Comparison of ENCODE assay signal across 1 cellular context in the genomic region with DNA sequence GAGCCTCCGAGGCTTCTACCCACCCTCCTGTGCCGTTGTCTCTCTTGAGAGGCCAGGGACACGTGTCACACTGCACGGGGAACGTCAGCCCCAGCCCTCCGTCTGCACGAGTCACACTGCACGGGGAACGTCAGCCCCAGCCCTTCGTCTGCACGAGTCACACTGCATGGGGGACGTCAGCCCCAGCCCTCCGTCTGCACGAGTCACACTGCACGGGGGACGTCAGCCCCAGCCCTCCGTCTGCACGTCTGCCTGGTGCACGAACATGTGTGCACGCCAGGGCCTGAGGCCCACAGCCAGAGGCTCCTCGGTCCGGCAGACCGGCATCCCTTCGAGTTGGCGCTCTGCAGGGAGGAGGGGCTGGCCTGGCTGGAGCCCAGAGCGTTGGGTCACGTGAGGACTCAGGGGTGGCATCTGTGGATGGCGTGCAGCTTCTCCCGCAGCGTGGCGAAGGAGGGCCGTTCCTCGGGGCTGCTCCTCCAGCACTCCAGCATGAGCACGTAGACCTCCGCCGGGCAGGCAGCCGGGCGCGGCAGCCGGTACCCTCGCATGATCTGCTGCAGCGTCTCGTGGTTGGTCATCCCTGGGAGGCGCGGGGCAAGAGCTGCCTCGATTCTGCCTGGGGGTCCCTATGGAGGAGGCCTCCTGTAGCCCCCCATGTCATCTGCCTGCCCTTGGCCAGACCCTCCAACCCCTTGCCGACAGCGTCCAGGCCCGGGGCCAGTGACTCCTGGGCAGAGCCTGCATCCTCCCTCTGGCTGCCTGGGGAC.
A peak's percentile ranks its signal among the peaks of the same experiment; 100 is the strongest.
TF ChIP-seq lines count a peak whose summit lies in the region.

No MANE protein-coding gene starts in this region.

TF ChIP-seq in HepG2, 621 proteins besides CTCF, POLR2A, EP300 and RAD21 (continued from another document and continues in another):
- no peak for TF ChIP-seq CAMTA2 (CRISPR knock-in tag; IDR thresholded peaks at IDR 0.05; ENCODE audit: borderline replicate concordance)
- TF ChIP-seq TARDBP (CRISPR knock-in tag; IDR thresholded peaks at IDR 0.05) = no peak
- TF ChIP-seq ZNF776 (CRISPR knock-in tag; IDR thresholded peaks at IDR 0.05) = no peak
- TF ChIP-seq EHMT2 (IDR thresholded peaks at IDR 0.05; ENCODE audit: borderline replicate concordance, low read depth, low read length) = no peak
- TF ChIP-seq ZNF264 (CRISPR knock-in tag; IDR thresholded peaks at IDR 0.05) = no peak
- TF ChIP-seq ZNF766 (CRISPR knock-in tag; IDR thresholded peaks at IDR 0.05; ENCODE audit: borderline replicate concordance) = no peak
- TF ChIP-seq SATB2 (CRISPR knock-in tag; IDR thresholded peaks at IDR 0.05) = no peak
- TF ChIP-seq ZNF24 (IDR thresholded peaks at IDR 0.05) = no peak
- TF ChIP-seq ZBTB3 (CRISPR knock-in tag; IDR thresholded peaks at IDR 0.05; ENCODE audit: borderline replicate concordance, low read depth) = no peak
- no peak for TF ChIP-seq TAF15 (IDR thresholded peaks at IDR 0.05; ENCODE audit: low read depth, low read length, poor library complexity, severe bottlenecking)
- no peak for TF ChIP-seq ZNF251 (CRISPR knock-in tag; IDR thresholded peaks at IDR 0.05)
- no peak for TF ChIP-seq ZFP62 (CRISPR knock-in tag; IDR thresholded peaks at IDR 0.05)
- TF ChIP-seq, protein P1, sequence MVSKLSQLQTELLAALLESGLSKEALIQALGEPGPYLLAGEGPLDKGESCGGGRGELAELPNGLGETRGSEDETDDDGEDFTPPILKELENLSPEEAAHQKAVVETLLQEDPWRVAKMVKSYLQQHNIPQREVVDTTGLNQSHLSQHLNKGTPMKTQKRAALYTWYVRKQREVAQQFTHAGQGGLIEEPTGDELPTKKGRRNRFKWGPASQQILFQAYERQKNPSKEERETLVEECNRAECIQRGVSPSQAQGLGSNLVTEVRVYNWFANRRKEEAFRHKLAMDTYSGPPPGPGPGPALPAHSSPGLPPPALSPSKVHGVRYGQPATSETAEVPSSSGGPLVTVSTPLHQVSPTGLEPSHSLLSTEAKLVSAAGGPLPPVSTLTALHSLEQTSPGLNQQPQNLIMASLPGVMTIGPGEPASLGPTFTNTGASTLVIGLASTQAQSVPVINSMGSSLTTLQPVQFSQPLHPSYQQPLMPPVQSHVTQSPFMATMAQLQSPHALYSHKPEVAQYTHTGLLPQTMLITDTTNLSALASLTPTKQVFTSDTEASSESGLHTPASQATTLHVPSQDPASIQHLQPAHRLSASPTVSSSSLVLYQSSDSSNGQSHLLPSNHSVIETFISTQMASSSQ (IDR thresholded peaks at IDR 0.05; ENCODE audit: low read depth) = no peak
- TF ChIP-seq, protein P1 (CRISPR knock-in tag; IDR thresholded peaks at IDR 0.05; ENCODE audit: borderline replicate concordance) = 0 out of 2 replicates have a peak, but pooled peaks have one; percentile 31
- TF ChIP-seq ZNF260 (CRISPR knock-in tag; IDR thresholded peaks at IDR 0.05; ENCODE audit: borderline replicate concordance, low read depth) = no peak
- TF ChIP-seq, protein P2, sequence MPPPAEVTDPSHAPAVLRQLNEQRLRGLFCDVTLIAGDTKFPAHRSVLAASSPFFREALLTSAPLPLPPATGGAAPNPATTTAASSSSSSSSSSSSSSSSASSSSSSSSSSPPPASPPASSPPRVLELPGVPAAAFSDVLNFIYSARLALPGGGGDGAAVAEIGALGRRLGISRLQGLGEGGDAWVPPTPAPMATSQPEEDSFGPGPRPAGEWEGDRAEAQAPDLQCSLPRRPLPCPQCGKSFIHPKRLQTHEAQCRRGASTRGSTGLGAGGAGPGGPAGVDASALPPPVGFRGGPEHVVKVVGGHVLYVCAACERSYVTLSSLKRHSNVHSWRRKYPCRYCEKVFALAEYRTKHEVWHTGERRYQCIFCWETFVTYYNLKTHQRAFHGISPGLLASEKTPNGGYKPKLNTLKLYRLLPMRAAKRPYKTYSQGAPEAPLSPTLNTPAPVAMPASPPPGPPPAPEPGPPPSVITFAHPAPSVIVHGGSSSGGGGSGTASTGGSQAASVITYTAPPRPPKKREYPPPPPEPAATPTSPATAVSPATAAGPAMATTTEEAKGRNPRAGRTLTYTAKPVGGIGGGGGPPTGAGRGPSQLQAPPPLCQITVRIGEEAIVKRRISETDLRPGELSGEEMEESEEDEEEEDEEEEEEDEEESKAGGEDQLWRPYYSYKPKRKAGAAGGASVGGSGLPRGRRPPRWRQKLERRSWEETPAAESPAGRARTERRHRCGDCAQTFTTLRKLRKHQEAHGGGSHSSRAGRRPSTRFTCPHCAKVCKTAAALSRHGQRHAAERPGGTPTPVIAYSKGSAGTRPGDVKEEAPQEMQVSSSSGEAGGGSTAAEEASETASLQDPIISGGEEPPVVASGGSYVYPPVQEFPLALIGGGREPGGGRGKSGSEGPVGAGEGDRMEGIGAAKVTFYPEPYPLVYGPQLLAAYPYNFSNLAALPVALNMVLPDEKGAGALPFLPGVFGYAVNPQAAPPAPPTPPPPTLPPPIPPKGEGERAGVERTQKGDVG (CRISPR knock-in tag; IDR thresholded peaks at IDR 0.05; ENCODE audit: borderline replicate concordance) = no peak
- no peak for TF ChIP-seq ZNF75D (CRISPR knock-in tag; IDR thresholded peaks at IDR 0.05; ENCODE audit: borderline replicate concordance)
- no peak for TF ChIP-seq JUND (CRISPR knock-in tag; IDR thresholded peaks at IDR 0.05)
- no peak for TF ChIP-seq ASH2L (IDR thresholded peaks at IDR 0.05; ENCODE audit: insufficient read length, low read depth, low read length)
- TF ChIP-seq ELF1 (CRISPR knock-in tag; IDR thresholded peaks at IDR 0.05) = no peak
- TF ChIP-seq REPIN1 (CRISPR knock-in tag; IDR thresholded peaks at IDR 0.05; ENCODE audit: borderline replicate concordance, low read depth) = no peak
- TF ChIP-seq, protein P3, sequence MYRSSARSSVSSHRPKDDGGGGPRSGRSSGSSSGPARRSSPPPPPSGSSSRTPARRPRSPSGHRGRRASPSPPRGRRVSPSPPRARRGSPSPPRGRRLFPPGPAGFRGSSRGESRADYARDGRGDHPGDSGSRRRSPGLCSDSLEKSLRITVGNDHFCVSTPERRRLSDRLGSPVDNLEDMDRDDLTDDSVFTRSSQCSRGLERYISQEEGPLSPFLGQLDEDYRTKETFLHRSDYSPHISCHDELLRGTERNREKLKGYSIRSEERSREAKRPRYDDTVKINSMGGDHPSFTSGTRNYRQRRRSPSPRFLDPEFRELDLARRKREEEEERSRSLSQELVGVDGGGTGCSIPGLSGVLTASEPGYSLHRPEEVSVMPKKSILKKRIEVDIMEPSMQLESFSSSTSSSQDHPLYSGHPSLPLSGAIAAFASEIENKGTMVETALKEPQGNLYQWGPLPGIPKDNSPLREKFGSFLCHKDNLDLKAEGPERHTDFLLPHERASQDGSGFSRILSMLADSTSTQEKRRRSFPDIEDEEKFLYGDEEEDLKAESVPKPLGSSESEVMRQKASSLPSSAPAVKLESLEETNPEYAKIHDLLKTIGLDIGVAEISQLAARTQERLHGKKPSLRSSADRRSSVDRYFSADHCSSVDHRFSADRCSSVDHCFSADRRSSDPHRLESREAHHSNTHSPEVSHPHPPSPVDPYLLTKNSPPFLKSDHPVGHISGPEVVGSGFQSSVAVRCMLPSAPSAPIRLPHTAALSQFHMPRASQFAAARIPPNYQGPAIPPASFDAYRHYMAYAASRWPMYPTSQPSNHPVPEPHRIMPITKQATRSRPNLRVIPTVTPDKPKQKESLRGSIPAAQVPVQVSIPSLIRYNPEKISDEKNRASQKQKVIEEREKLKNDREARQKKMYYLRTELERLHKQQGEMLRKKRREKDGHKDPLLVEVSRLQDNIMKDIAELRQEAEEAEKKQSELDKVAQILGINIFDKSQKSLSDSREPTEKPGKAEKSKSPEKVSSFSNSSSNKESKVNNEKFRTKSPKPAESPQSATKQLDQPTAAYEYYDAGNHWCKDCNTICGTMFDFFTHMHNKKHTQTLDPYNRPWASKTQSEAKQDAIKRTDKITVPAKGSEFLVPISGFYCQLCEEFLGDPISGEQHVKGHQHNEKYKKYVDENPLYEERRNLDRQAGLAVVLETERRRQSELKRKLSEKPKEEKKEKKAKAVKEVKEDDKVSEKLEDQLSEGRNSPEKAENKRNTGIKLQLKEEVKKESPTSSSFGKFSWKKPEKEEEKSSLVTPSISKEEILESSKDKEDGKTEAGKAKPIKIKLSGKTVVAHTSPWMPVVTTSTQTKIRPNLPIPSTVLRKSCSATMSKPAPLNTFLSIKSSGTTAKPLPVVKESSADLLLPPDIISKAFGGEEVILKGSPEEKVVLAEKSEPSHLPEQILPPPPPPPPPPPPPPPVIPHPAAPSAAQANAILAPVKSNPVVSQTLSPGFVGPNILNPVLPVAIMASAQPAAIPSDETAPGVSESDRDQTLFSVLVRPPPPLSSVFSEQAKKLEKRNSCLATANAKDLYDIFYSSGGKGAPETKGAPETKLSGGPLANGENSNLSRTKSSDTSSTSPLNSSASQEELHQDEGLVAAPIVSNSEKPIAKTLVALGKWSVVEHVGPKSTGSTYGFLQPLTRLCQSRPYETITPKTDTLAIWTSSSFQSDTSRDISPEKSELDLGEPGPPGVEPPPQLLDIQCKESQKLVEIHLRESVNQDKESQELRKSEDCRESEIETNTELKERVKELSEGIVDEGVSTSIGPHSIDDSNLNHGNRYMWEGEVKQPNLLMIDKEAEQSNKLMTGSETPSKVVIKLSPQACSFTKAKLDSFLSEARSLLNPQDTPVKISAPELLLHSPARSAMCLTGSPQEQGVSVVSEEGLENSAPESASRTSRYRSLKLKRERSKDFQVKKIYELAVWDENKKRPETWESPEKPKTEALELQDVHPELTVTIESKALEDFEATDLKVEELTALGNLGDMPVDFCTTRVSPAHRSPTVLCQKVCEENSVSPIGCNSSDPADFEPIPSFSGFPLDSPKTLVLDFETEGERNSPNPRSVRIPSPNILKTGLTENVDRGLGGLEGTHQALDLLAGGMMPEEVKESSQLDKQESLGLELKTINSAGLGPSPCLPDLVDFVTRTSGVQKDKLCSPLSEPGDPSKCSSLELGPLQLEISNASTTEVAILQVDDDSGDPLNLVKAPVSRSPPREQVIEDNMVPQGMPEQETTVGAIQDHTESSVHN (CRISPR knock-in tag; IDR thresholded peaks at IDR 0.05) = no peak
- TF ChIP-seq, protein P4, sequence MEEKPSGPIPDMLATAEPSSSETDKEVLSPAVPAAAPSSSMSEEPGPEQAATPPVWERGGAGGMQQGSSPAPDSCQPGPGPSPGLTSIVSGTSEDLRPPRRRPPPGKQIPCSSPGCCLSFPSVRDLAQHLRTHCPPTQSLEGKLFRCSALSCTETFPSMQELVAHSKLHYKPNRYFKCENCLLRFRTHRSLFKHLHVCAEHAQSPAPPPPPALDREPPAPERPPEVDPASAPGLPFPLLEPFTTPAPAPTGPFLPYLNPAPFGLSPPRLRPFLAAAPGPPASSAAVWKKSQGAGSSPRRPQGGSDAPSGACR (CRISPR knock-in tag; IDR thresholded peaks at IDR 0.05) = no peak
- no peak for TF ChIP-seq ZNF335 (CRISPR knock-in tag; IDR thresholded peaks at IDR 0.05)
- no peak; the same call in 1 of the 2 replicates for TF ChIP-seq ZNF160 (CRISPR knock-in tag; IDR thresholded peaks at IDR 0.05)
- TF ChIP-seq BHLHE40 (IDR thresholded peaks at IDR 0.05; ENCODE audit: low read length) = peak; percentile 76
- TF ChIP-seq SMC3 (IDR thresholded peaks at IDR 0.05; ENCODE audit: low read length) = no peak
- TF ChIP-seq PAF1 (CRISPR knock-in tag; IDR thresholded peaks at IDR 0.05) = no peak
- TF ChIP-seq, protein P5, sequence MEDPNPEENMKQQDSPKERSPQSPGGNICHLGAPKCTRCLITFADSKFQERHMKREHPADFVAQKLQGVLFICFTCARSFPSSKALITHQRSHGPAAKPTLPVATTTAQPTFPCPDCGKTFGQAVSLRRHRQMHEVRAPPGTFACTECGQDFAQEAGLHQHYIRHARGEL (CRISPR knock-in tag; IDR thresholded peaks at IDR 0.05) = no peak
- TF ChIP-seq ZFP36 (IDR thresholded peaks at IDR 0.05; ENCODE audit: borderline replicate concordance, low read depth, low read length, partially characterized antibody) = no peak
- TF ChIP-seq, protein P6, sequence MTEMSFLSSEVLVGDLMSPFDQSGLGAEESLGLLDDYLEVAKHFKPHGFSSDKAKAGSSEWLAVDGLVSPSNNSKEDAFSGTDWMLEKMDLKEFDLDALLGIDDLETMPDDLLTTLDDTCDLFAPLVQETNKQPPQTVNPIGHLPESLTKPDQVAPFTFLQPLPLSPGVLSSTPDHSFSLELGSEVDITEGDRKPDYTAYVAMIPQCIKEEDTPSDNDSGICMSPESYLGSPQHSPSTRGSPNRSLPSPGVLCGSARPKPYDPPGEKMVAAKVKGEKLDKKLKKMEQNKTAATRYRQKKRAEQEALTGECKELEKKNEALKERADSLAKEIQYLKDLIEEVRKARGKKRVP (CRISPR knock-in tag; IDR thresholded peaks at IDR 0.05) = no peak
- TF ChIP-seq DNMT1 (CRISPR knock-in tag; IDR thresholded peaks at IDR 0.05) = no peak
- TF ChIP-seq RBM22 (optimal IDR thresholded peaks at IDR 0.05; ENCODE audit: low read length) = no peak
- TF ChIP-seq ZNF263 (CRISPR knock-in tag; IDR thresholded peaks at IDR 0.05) = 0 out of 2 replicates have a peak, but pooled peaks have one; percentile 24
- TF ChIP-seq ZNF598 (CRISPR knock-in tag; IDR thresholded peaks at IDR 0.05; ENCODE audit: borderline replicate concordance) = no peak
- TF ChIP-seq, protein P7, sequence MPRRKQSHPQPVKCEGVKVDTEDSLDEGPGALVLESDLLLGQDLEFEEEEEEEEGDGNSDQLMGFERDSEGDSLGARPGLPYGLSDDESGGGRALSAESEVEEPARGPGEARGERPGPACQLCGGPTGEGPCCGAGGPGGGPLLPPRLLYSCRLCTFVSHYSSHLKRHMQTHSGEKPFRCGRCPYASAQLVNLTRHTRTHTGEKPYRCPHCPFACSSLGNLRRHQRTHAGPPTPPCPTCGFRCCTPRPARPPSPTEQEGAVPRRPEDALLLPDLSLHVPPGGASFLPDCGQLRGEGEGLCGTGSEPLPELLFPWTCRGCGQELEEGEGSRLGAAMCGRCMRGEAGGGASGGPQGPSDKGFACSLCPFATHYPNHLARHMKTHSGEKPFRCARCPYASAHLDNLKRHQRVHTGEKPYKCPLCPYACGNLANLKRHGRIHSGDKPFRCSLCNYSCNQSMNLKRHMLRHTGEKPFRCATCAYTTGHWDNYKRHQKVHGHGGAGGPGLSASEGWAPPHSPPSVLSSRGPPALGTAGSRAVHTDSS (CRISPR knock-in tag; conservative IDR thresholded peaks at IDR 0.05) = no peak
- no peak for TF ChIP-seq POLR2AphosphoS2 (IDR thresholded peaks at IDR 0.05; ENCODE audit: low read depth, low read length)
- no peak for TF ChIP-seq ATF7 (IDR thresholded peaks at IDR 0.05)
- TF ChIP-seq ATF7 (CRISPR knock-in tag; IDR thresholded peaks at IDR 0.05) = no peak
- TF ChIP-seq SRY (CRISPR knock-in tag; IDR thresholded peaks at IDR 0.05) = peak; percentile 28; the same call in 1 of the 2 replicates
- no peak for TF ChIP-seq KLF12 (CRISPR knock-in tag; IDR thresholded peaks at IDR 0.05; ENCODE audit: borderline replicate concordance)
- no peak for TF ChIP-seq ZNF180 (CRISPR knock-in tag; IDR thresholded peaks at IDR 0.05; ENCODE audit: borderline replicate concordance, low read depth)
